9 cellular contexts compared by ENCODE assay signal in the genomic region with DNA sequence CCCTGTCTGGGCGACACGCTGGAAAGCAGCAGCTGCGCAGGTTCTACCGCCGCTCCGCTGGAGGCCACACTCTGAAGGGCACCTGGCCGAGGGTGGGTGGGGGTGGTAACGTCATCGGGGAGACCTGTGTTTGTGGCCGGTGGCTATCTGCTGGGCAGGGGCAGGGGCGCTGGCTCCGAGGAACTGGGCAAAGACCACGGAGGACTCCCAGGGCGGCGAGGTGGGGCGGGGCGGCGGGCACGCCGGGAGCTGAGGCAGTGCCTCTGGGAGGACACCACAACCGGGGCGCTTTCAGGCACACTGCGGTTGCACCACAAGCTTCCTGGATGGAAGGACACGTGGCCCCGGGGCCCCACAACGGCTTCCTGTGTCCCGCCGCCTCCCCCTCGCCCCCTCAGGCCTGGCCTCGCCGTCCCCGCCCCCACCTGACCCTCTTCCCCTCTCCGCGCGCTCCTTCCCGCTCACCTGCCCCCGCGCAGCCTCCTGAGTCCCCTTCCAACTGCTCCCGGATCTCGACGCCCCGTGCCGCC. TPM values are rescaled to one million over a fixed set of nuclear protein-coding genes. Genes with fewer than 3 reads are reported as not detected.
DNase-seq lines count a peak whose midpoint lies in the region; ATAC-seq and TF ChIP-seq lines count a peak whose summit lies in the region.
"Had no signal": no experiment of that assay in that cellular context is flagged by ENCODE, and none has a peak within 500 bp of the region (broad histone marks: within the 10 kb centered on the region; RNA-seq: fewer than 3 reads in every experiment).

No MANE protein-coding gene starts in this region.

- peak overlapping the region; percentile 92 to 97 (median 96) for H3K27ac ChIP-seq in stomach

- H3K36me3 Mint-ChIP-seq in activated CD8-positive, alpha-beta T cell treated with anti-CD3 and anti-CD28 coated beads for 36 hours (ENCODE audit: low read depth): peaks cover 25% of the 10 kb centered on the region
- H3K36me3 Mint-ChIP-seq in natural killer cell treated with Interleukin-12 subunit alpha and Interleukin-12 subunit beta and Interleukin-15 and Interleukin-18, amount 100 ng/mL, for 72 hours: no peaks in the 10 kb centered on the region

- no peak for TF ChIP-seq EP300 in stomach (IDR thresholded peaks at IDR 0.05)

- TF ChIP-seq CTCF in activated CD8-positive, alpha-beta T cell treated with anti-CD3 and anti-CD28 coated beads for 36 hours (IDR thresholded peaks at IDR 0.05): no peak
- TF ChIP-seq CTCF in epithelial cell of proximal tubule (conservative IDR thresholded peaks at IDR 0.05; ENCODE audit: low read depth, low read length) (no peak), stomach (IDR thresholded peaks at IDR 0.05) (no peak)

- H3K4me3 Mint-ChIP-seq in activated CD8-positive, alpha-beta T cell treated with anti-CD3 and anti-CD28 coated beads for 36 hours: peak overlapping the region; percentile 99
- H3K4me3 Mint-ChIP-seq in natural killer cell treated with Interleukin-12 subunit alpha and Interleukin-12 subunit beta and Interleukin-15 and Interleukin-18, amount 100 ng/mL, for 72 hours: peak overlapping the region; percentile 98

- ATAC-seq in GM18502 (IDR thresholded peaks at IDR 0.05; ENCODE audit: poor library complexity, unreplicated experiment) (peak; percentile 60), HG02642 (IDR thresholded peaks at IDR 0.05; ENCODE audit: poor library complexity, unreplicated experiment) (peak; percentile 68)
- peak; percentile 31 for ATAC-seq in activated CD8-positive, alpha-beta T cell treated with anti-CD3 and anti-CD28 coated beads for 36 hours
- ATAC-seq in natural killer cell treated with Interleukin-12 subunit alpha and Interleukin-12 subunit beta and Interleukin-15 and Interleukin-18, amount 100 ng/mL, for 72 hours: peak; percentile 78 to 82

- peak; percentile 11 for DNase-seq in NCI-H2171 treated with DMSO at 0.1 percent for 48 hours (lab: John Stamatoyannopoulos, UW)
- DNase-seq in activated CD8-positive, alpha-beta T cell treated with anti-CD3 and anti-CD28 coated beads for 36 hours: peak; percentile 93
- no peak for DNase-seq in epithelial cell of proximal tubule (ENCODE audit: low read depth)
- DNase-seq in natural killer cell treated with Interleukin-12 subunit alpha and Interleukin-12 subunit beta and Interleukin-15 and Interleukin-18, amount 100 ng/mL, for 72 hours (ENCODE audit: low spot score): peak; percentile 92
- peak; percentile 89 for DNase-seq in stomach
- DNase-seq in COLO829 (ENCODE audit: low spot score): no peak

- POLR2A ChIA-PET in activated CD8-positive, alpha-beta T cell treated with anti-CD3 and anti-CD28 coated beads for 36 hours (lab: Charles Lee): interaction anchor here (0.6 to 10.4 kb wide), 5 partner anchors 12 to 341 kb away, joined by 3 to 245 read pairs (median 4); partner anchors contain the start of genes CEPT1 and DRAM2

- H3K27ac Mint-ChIP-seq in activated CD8-positive, alpha-beta T cell treated with anti-CD3 and anti-CD28 coated beads for 36 hours: peak overlapping the region; percentile 98
- peak overlapping the region; percentile 94 to 99 for H3K27ac Mint-ChIP-seq in natural killer cell treated with Interleukin-12 subunit alpha and Interleukin-12 subunit beta and Interleukin-15 and Interleukin-18, amount 100 ng/mL, for 72 hours

- H3K36me3 ChIP-seq in stomach: peaks cover 0 to 2% (median under 1%) of the 10 kb centered on the region in 4 donors

- intact Hi-C loops in activated CD8-positive, alpha-beta T cell treated with anti-CD3 and anti-CD28 coated beads for 36 hours (cut with micrococcal nuclease): loop anchor here (1.0 kb wide), 1 partner anchor 11 kb away; no protein-coding TSS in a partner anchor
- intact Hi-C loops in stomach (cut with DNase I; ENCODE audit: low total_unique reads): no loop called here

- H3K4me1 Mint-ChIP-seq in activated CD8-positive, alpha-beta T cell treated with anti-CD3 and anti-CD28 coated beads for 36 hours (ENCODE audit: low read depth): peaks cover 56% of the 10 kb centered on the region
- H3K4me1 Mint-ChIP-seq in natural killer cell treated with Interleukin-12 subunit alpha and Interleukin-12 subunit beta and Interleukin-15 and Interleukin-18, amount 100 ng/mL, for 72 hours (ENCODE audit: low read depth in 2 of 2): peaks cover 62 to 63% of the 10 kb centered on the region in 2 donors

- no peaks in the 10 kb centered on the region for H3K9me3 Mint-ChIP-seq in activated CD8-positive, alpha-beta T cell treated with anti-CD3 and anti-CD28 coated beads for 36 hours
- no peaks in the 10 kb centered on the region for H3K9me3 Mint-ChIP-seq in natural killer cell treated with Interleukin-12 subunit alpha and Interleukin-12 subunit beta and Interleukin-15 and Interleukin-18, amount 100 ng/mL, for 72 hours

- 1 to 8% (median 4%) methylated on average over 22 to 43 of the region's 43 CpGs for WGBS in stomach, 5 donors

- H3K9me3 ChIP-seq in stomach: no peaks in the 10 kb centered on the region

- H3K4me1 ChIP-seq in stomach: peaks cover 43 to 70% (median 60%) of the 10 kb centered on the region in 4 donors

- CTCF ChIA-PET in activated CD8-positive, alpha-beta T cell treated with anti-CD3 and anti-CD28 coated beads for 36 hours (lab: Charles Lee): interaction anchor here (0.6 to 2.3 kb wide), 8 partner anchors 11 to 21 kb away, joined by 3 to 6 read pairs (median 4); no protein-coding TSS in a partner anchor

- H3K4me3 ChIP-seq in epithelial cell of proximal tubule (ENCODE audit: low read depth, low read length) (peak overlapping the region; percentile 68), stomach (peak overlapping the region; percentile 57 to 76 (median 72))

- peak in 1 of 4 donors; percentile 19 for TF ChIP-seq POLR2A in stomach (IDR thresholded peaks at IDR 0.05)

- H3K27me3 ChIP-seq in stomach: peaks cover 0 to 21% (median 0%) of the 10 kb centered on the region in 3 donors

- H3K27me3 Mint-ChIP-seq in activated CD8-positive, alpha-beta T cell treated with anti-CD3 and anti-CD28 coated beads for 36 hours: no peaks in the 10 kb centered on the region
- H3K27me3 Mint-ChIP-seq in natural killer cell treated with Interleukin-12 subunit alpha and Interleukin-12 subunit beta and Interleukin-15 and Interleukin-18, amount 100 ng/mL, for 72 hours: no peaks in the 10 kb centered on the region

RNA-seq across cellular contexts. Expression of gene DENND2D, which starts 3.3 kb away (rescaled TPM):
- total RNA-seq in activated CD8-positive, alpha-beta T cell treated with anti-CD3 and anti-CD28 coated beads for 36 hours: 100 to 1,000 TPM; 201 to 208 TPM
- total RNA-seq in epithelial cell of proximal tubule (8.1 and 14.8 TPM in 2 replicates), stomach (100 to 1,000 TPM in 1 of 5 donors, 10 to 100 TPM in 4; 24.6 to 121 (median 36.0) TPM)
- total RNA-seq in natural killer cell treated with Interleukin-12 subunit alpha and Interleukin-12 subunit beta and Interleukin-15 and Interleukin-18, amount 100 ng/mL, for 72 hours: 100 to 1,000 TPM; 103 to 118 TPM
- 10 to 100 TPM; 35.4 to 48.5 (median 42.9) TPM for polyA plus RNA-seq in stomach

RNA-seq across cellular contexts. Expression of gene CHI3L2, which starts 23.8 kb away (rescaled TPM):
- 10 to 100 TPM in 1 of 2 experiments, 1 to 10 TPM in 1; 9.2 to 10.4 TPM for total RNA-seq in activated CD8-positive, alpha-beta T cell treated with anti-CD3 and anti-CD28 coated beads for 36 hours
- not detected in 2 replicates for total RNA-seq in epithelial cell of proximal tubule
- 10 to 100 TPM in 1 of 2 donors, 1 to 10 TPM in 1; 4.3 to 30.6 TPM for total RNA-seq in natural killer cell treated with Interleukin-12 subunit alpha and Interleukin-12 subunit beta and Interleukin-15 and Interleukin-18, amount 100 ng/mL, for 72 hours
- total RNA-seq in stomach: 10 to 100 TPM in 1 of 5 donors, 1 to 10 TPM in 1, not detected in 3; 2.8 to 28.1 TPM
- polyA plus RNA-seq in stomach: 1 to 10 TPM; 1.4 to 5.7 (median 2.3) TPM
- total RNA-seq: lung microvascular endothelial cell had no signal

Comparison
In these comparisons a context has a peak if more than half of its experiments do, and no peak if none do; other contexts are left out.
1. DNase-seq: peak in NCI-H2171 treated with DMSO at 0.1 percent for 48 hours (single experiment), activated CD8-positive, alpha-beta T cell treated with anti-CD3 and anti-CD28 coated beads for 36 hours (single experiment), natural killer cell treated with Interleukin-12 subunit alpha and Interleukin-12 subunit beta and Interleukin-15 and Interleukin-18, amount 100 ng/mL, for 72 hours (single experiment) and stomach (single experiment); none in epithelial cell of proximal tubule (single experiment) and COLO829 (single experiment).
2. Peak in every context shown above with its lines, with median percentiles within 50 percentile points of each other: ATAC-seq.